2 cellular contexts compared by ENCODE assay signal in genomic region chr13:91242652-91243051, GRCh38.
TF ChIP-seq lines count a peak whose summit lies in the region.

No MANE protein-coding gene starts in this region.

TF ChIP-seq in SK-N-SH treated with all-trans-retinoic acid at 6 μM for 48 hours, 23 proteins besides CTCF, POLR2A, EP300 and RAD21 (continued from another document):
- no peak for TF ChIP-seq CSRNP3 (CRISPR knock-in tag; IDR thresholded peaks at IDR 0.05)
- TF ChIP-seq ZFP30 (CRISPR knock-in tag; IDR thresholded peaks at IDR 0.05): no peak
- no peak for TF ChIP-seq ISL1 (CRISPR knock-in tag; IDR thresholded peaks at IDR 0.05)
- TF ChIP-seq CSDC2 (CRISPR knock-in tag; IDR thresholded peaks at IDR 0.05): no peak
- TF ChIP-seq PPARA (CRISPR knock-in tag; IDR thresholded peaks at IDR 0.05; ENCODE audit: borderline replicate concordance): no peak
- no peak for TF ChIP-seq BACH2 (CRISPR knock-in tag; IDR thresholded peaks at IDR 0.05; ENCODE audit: borderline replicate concordance)
- TF ChIP-seq TOX (CRISPR knock-in tag; IDR thresholded peaks at IDR 0.05; ENCODE audit: borderline replicate concordance): no peak
- TF ChIP-seq ZNF565 (CRISPR knock-in tag; conservative IDR thresholded peaks at IDR 0.05; ENCODE audit: low read depth): no peak
- TF ChIP-seq TCF4 (CRISPR knock-in tag; IDR thresholded peaks at IDR 0.05; ENCODE audit: borderline replicate concordance): no peak
- TF ChIP-seq OSR1 (CRISPR knock-in tag; IDR thresholded peaks at IDR 0.05): no peak
- no peak for TF ChIP-seq GLIS3 (CRISPR knock-in tag; IDR thresholded peaks at IDR 0.05)
- TF ChIP-seq CREB5 (CRISPR knock-in tag; IDR thresholded peaks at IDR 0.05; ENCODE audit: low read depth): no peak
- no peak for TF ChIP-seq SNAI2 (CRISPR knock-in tag; IDR thresholded peaks at IDR 0.05)
- no peak for TF ChIP-seq ZNF70 (CRISPR knock-in tag; IDR thresholded peaks at IDR 0.05)
TF ChIP-seq in SK-N-SH treated with all-trans-retinoic acid at 6 μM for 48 hours: peak in this region for 0.

TF ChIP-seq in SK-N-SH, 30 proteins besides CTCF, POLR2A, EP300 and RAD21 (continued from another document):
- no peak for TF ChIP-seq MAX (IDR thresholded peaks at IDR 0.05; ENCODE audit: low read depth)
